In genomic region chr3:141410408-141410807, GRCh38 we compare ENCODE assay signal across 8 cellular contexts. TPM values are rescaled to one million over a fixed set of nuclear protein-coding genes. Genes with fewer than 3 reads are reported as not detected.
DNase-seq lines count a peak whose midpoint lies in the region; ATAC-seq and TF ChIP-seq lines count a peak whose summit lies in the region.

No MANE protein-coding gene starts in this region.

- no peak for TF ChIP-seq POLR2A in erythroblast (IDR thresholded peaks at IDR 0.05; ENCODE audit: low read length)

- no peaks in the 10 kb centered on the region for H3K9me3 Mint-ChIP-seq in activated T-helper 17 cell treated with anti-CD3 and anti-CD28 coated beads, Interleukin-2, amount 50 U/mL, for 72 hours

- H3K4me3 Mint-ChIP-seq in activated T-helper 17 cell treated with anti-CD3 and anti-CD28 coated beads, Interleukin-2, amount 50 U/mL, for 72 hours: peak overlapping the region; percentile 78

- peaks cover 77% of the 10 kb centered on the region for H3K36me3 Mint-ChIP-seq in activated T-helper 17 cell treated with anti-CD3 and anti-CD28 coated beads, Interleukin-2, amount 50 U/mL, for 72 hours (ENCODE audit: low read depth)

- no peak for ATAC-seq in activated T-helper 17 cell treated with anti-CD3 and anti-CD28 coated beads, Interleukin-2, amount 50 U/mL, for 72 hours (replicated peaks)
- ATAC-seq in right cardiac atrium (peak; percentile 63 to 66), GM21737 (IDR thresholded peaks at IDR 0.05; ENCODE audit: unreplicated experiment) (no peak), HG02798 (IDR thresholded peaks at IDR 0.05; ENCODE audit: poor library complexity, unreplicated experiment) (no peak)

- H3K27me3 Mint-ChIP-seq in activated T-helper 17 cell treated with anti-CD3 and anti-CD28 coated beads, Interleukin-2, amount 50 U/mL, for 72 hours: no peaks in the 10 kb centered on the region

- H3K4me1 ChIP-seq in right cardiac atrium (ENCODE audit: control insufficient read depth, insufficient read depth, low read length): peaks cover 41% of the 10 kb centered on the region
- peaks cover 13 to 72% (median 55%) of the 10 kb centered on the region in 5 donors for H3K4me1 ChIP-seq in subcutaneous abdominal adipose tissue (ENCODE audit: control insufficient read depth in 5 of 5, insufficient read depth in 5 of 5, low read length in 5 of 5)

- peak overlapping the region; percentile 100 for H3K27ac ChIP-seq in right cardiac atrium (ENCODE audit: low read length)
- peak overlapping the region; percentile 99 for H3K27ac ChIP-seq in subcutaneous abdominal adipose tissue (ENCODE audit: low read depth, low read length)

- peak; percentile 53 to 73 (median 72) for DNase-seq in right cardiac atrium
- no peak for DNase-seq in RKO (ENCODE audit: low spot score)
- DNase-seq in erythroblast (lab: John Stamatoyannopoulos, UW): no peak

- WGBS in right cardiac atrium: 12% methylated on average over 3 of the region's 3 CpGs

- intact Hi-C loops in right cardiac atrium (cut with DNase I): no loop called here

- TF ChIP-seq EP300 in Ishikawa (IDR thresholded peaks at IDR 0.05; ENCODE audit: borderline replicate concordance): no peak

- H3K27me3 ChIP-seq in right cardiac atrium (ENCODE audit: control insufficient read depth, insufficient read depth) (no peaks in the 10 kb centered on the region), subcutaneous abdominal adipose tissue (ENCODE audit: control insufficient read depth in 5 of 5, insufficient read depth in 4 of 5, low read length in 5 of 5) (no peaks in the 10 kb centered on the region)

- no peak for TF ChIP-seq RAD21 in Ishikawa (IDR thresholded peaks at IDR 0.05; ENCODE audit: low read depth)

- H3K27ac Mint-ChIP-seq in activated T-helper 17 cell treated with anti-CD3 and anti-CD28 coated beads, Interleukin-2, amount 50 U/mL, for 72 hours: peak overlapping the region; percentile 90

- no peak overlapping the region for H3K9ac ChIP-seq in subcutaneous abdominal adipose tissue (ENCODE audit: low read length in 5 of 5)

- no peak overlapping the region for H3K4me3 ChIP-seq in right cardiac atrium (ENCODE audit: low read length)
- no peak overlapping the region for H3K4me3 ChIP-seq in subcutaneous abdominal adipose tissue (ENCODE audit: low read depth in 1 of 5, low read length in 5 of 5)

- peaks cover 4 to 43% (median 27%) of the 10 kb centered on the region in 5 donors for H3K36me3 ChIP-seq in subcutaneous abdominal adipose tissue (ENCODE audit: control insufficient read depth in 5 of 5, insufficient read depth in 5 of 5, low read length in 5 of 5)

- H3K4me1 Mint-ChIP-seq in activated T-helper 17 cell treated with anti-CD3 and anti-CD28 coated beads, Interleukin-2, amount 50 U/mL, for 72 hours: peaks cover 57% of the 10 kb centered on the region

- H3K9me3 ChIP-seq in right cardiac atrium (ENCODE audit: control insufficient read depth, low read length) (no peaks in the 10 kb centered on the region), subcutaneous abdominal adipose tissue (ENCODE audit: control insufficient read depth in 5 of 5, low read length in 5 of 5) (no peaks in the 10 kb centered on the region)

TF ChIP-seq in Ishikawa, 13 proteins besides CTCF, POLR2A, EP300 and RAD21:
- TF ChIP-seq REST (IDR thresholded peaks at IDR 0.05; ENCODE audit: low read depth) (no peak), CEBPB (IDR thresholded peaks at IDR 0.05) (no peak), EGR1 (IDR thresholded peaks at IDR 0.05) (no peak), TEAD4 (IDR thresholded peaks at IDR 0.05) (no peak), TAF1 (IDR thresholded peaks at IDR 0.05; ENCODE audit: low read depth) (no peak), TCF12 (IDR thresholded peaks at IDR 0.05; ENCODE audit: low read depth) (0 out of 2 replicates have a peak, but pooled peaks have one; percentile 28), YY1 (IDR thresholded peaks at IDR 0.05; ENCODE audit: low read depth) (no peak)

RNA-seq across cellular contexts. Expression of gene ZBTB38, which starts 42.1 kb away (rescaled TPM):
- total RNA-seq in activated T-helper 17 cell treated with anti-CD3 and anti-CD28 coated beads, Interleukin-2, amount 50 U/mL, for 72 hours: 10 to 100 TPM; 33.3 to 45.6 TPM
- 10 to 100 TPM; 68.6 to 76.9 (median 73.6) TPM for total RNA-seq in right cardiac atrium
- polyA plus RNA-seq in right cardiac atrium: 14.6 TPM

Comparison
In these comparisons a context has a peak if more than half of its experiments do, and no peak if none do; other contexts are left out.
1. ATAC-seq: peak in right cardiac atrium (2 of 2); none in activated T-helper 17 cell treated with anti-CD3 and anti-CD28 coated beads, Interleukin-2, amount 50 U/mL, for 72 hours (single experiment), GM21737 (single experiment) and HG02798 (single experiment).
2. DNase-seq: peak in right cardiac atrium (3 of 3); none in RKO (single experiment) and erythroblast (0 of 2).